In the genomic region with DNA sequence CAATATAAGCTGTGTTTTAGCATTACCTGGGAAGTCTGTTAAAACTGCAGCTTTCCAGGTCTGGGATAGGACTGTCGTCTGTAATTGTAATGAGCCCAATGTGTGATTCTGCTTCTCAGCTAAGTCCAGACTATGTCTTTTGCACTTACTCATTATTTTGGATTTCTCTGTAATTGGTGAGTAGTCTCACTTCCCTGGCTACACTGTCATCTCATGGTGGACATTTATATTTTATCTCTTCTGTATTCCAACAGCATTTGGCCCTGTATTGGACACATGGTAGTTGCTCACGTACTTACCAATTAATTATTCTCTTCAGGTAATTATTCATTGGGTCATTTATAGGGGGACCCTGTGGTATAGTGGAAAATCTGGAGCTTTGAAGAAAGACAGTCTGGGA, we compare ENCODE assay signal across 1 cellular context.
TF ChIP-seq lines count a peak whose summit lies in the region.

No MANE protein-coding gene starts in this region.

TF ChIP-seq in GM23338, 12 proteins besides CTCF, POLR2A, EP300 and RAD21 (continued from another document):
- TF ChIP-seq, protein P1, sequence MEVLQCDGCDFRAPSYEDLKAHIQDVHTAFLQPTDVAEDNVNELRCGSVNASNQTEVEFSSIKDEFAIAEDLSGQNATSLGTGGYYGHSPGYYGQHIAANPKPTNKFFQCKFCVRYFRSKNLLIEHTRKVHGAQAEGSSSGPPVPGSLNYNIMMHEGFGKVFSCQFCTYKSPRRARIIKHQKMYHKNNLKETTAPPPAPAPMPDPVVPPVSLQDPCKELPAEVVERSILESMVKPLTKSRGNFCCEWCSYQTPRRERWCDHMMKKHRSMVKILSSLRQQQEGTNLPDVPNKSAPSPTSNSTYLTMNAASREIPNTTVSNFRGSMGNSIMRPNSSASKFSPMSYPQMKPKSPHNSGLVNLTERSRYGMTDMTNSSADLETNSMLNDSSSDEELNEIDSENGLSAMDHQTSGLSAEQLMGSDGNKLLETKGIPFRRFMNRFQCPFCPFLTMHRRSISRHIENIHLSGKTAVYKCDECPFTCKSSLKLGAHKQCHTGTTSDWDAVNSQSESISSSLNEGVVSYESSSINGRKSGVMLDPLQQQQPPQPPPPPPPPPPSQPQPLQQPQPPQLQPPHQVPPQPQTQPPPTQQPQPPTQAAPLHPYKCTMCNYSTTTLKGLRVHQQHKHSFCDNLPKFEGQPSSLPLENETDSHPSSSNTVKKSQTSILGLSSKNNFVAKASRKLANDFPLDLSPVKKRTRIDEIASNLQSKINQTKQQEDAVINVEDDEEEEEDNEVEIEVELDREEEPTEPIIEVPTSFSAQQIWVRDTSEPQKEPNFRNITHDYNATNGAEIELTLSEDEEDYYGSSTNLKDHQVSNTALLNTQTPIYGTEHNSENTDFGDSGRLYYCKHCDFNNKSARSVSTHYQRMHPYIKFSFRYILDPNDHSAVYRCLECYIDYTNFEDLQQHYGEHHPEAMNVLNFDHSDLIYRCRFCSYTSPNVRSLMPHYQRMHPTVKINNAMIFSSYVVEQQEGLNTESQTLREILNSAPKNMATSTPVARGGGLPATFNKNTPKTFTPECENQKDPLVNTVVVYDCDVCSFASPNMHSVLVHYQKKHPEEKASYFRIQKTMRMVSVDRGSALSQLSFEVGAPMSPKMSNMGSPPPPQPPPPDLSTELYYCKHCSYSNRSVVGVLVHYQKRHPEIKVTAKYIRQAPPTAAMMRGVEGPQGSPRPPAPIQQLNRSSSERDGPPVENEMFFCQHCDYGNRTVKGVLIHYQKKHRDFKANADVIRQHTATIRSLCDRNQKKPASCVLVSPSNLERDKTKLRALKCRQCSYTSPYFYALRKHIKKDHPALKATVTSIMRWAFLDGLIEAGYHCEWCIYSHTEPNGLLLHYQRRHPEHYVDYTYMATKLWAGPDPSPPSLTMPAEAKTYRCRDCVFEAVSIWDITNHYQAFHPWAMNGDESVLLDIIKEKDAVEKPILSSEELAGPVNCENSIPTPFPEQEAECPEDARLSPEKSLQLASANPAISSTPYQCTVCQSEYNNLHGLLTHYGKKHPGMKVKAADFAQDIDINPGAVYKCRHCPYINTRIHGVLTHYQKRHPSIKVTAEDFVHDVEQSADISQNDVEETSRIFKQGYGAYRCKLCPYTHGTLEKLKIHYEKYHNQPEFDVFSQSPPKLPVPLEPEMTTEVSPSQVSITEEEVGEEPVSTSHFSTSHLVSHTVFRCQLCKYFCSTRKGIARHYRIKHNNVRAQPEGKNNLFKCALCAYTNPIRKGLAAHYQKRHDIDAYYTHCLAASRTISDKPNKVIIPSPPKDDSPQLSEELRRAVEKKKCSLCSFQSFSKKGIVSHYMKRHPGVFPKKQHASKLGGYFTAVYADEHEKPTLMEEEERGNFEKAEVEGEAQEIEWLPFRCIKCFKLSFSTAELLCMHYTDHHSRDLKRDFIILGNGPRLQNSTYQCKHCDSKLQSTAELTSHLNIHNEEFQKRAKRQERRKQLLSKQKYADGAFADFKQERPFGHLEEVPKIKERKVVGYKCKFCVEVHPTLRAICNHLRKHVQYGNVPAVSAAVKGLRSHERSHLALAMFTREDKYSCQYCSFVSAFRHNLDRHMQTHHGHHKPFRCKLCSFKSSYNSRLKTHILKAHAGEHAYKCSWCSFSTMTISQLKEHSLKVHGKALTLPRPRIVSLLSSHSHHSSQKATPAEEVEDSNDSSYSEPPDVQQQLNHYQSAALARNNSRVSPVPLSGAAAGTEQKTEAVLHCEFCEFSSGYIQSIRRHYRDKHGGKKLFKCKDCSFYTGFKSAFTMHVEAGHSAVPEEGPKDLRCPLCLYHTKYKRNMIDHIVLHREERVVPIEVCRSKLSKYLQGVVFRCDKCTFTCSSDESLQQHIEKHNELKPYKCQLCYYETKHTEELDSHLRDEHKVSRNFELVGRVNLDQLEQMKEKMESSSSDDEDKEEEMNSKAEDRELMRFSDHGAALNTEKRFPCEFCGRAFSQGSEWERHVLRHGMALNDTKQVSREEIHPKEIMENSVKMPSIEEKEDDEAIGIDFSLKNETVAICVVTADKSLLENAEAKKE (CRISPR knock-in tag; IDR thresholded peaks at IDR 0.05) = no peak
- TF ChIP-seq STAT1 (IDR thresholded peaks at IDR 0.05; ENCODE audit: unreplicated experiment) = no peak
- TF ChIP-seq, protein P2, sequence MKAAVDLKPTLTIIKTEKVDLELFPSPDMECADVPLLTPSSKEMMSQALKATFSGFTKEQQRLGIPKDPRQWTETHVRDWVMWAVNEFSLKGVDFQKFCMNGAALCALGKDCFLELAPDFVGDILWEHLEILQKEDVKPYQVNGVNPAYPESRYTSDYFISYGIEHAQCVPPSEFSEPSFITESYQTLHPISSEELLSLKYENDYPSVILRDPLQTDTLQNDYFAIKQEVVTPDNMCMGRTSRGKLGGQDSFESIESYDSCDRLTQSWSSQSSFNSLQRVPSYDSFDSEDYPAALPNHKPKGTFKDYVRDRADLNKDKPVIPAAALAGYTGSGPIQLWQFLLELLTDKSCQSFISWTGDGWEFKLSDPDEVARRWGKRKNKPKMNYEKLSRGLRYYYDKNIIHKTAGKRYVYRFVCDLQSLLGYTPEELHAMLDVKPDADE (IDR thresholded peaks at IDR 0.05) = no peak
TF ChIP-seq in GM23338: peak in this region for 0.
